ENCODE assay signal across 23 cellular contexts in the genomic region with DNA sequence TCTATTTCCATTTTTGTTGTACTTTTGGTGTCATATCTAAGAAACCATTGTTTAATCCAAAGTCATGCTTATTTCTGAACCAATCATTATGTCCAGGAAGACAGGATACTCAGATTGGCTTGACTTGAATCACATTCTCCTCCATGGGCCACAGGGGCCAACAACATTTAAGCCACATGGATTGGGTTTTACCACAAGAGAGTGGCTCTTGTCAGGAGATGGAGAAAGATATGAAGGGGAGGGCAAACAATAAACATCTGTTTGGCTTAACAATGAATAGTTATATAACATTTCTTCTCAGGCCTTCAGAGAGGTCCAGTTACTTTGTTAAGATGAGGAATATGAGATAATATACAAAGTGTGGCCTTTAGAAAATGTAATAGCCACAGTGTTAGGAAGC. TPM values are rescaled to one million over a fixed set of nuclear protein-coding genes. Genes with fewer than 3 reads are reported as not detected.
DNase-seq lines count a peak whose midpoint lies in the region; ATAC-seq and TF ChIP-seq lines count a peak whose summit lies in the region.
"Had no signal": no experiment of that assay in that cellular context is flagged by ENCODE, and none has a peak within 500 bp of the region (broad histone marks: within the 10 kb centered on the region; RNA-seq: fewer than 3 reads in every experiment).

No MANE protein-coding gene starts in this region.

- POLR2A ChIA-PET in WTC11 (lab: Charles Lee), result no interaction called here

- no peak overlapping the region for H3K4me2 ChIP-seq in GM23338
- H3K4me2 ChIP-seq: A549; BLaER1 treated with 17β-estradiol and CSF1 and Interleukin-3, amounts not matched to agents 10 nM and 100 nM had no signal

- H3K9me3 Mint-ChIP-seq in GM23338 (no peaks in the 10 kb centered on the region), WTC11 (no peaks in the 10 kb centered on the region)
- H3K9me3 Mint-ChIP-seq in stimulated activated naive CD8-positive, alpha-beta T cell treated with anti-CD3 and anti-CD28 coated beads, Interleukin-15, amount 100 ng/mL, for 72 hours, result peaks cover 0 to 7% of the 10 kb centered on the region in 2 donors
- H3K9me3 Mint-ChIP-seq: CD4-positive, alpha-beta T cell; CD8-positive, alpha-beta memory T cell had no signal

- H3K4me1 ChIP-seq in GM23338 (ENCODE audit: insufficient read depth), result peaks cover 14% of the 10 kb centered on the region
- H3K4me1 ChIP-seq: A549; BE2C; BLaER1 treated with 17β-estradiol and CSF1 and Interleukin-3, amounts not matched to agents 10 nM and 100 nM had no signal

- ATAC-seq in GM23338, result no peak
- ATAC-seq in WTC11, result no peak
- ATAC-seq in HG03442 (IDR thresholded peaks at IDR 0.05; ENCODE audit: unreplicated experiment), result no peak
- ATAC-seq in HG03354 (IDR thresholded peaks at IDR 0.05; ENCODE audit: poor library complexity, severe bottlenecking, unreplicated experiment), result no peak
- ATAC-seq in stimulated activated naive CD8-positive, alpha-beta T cell treated with anti-CD3 and anti-CD28 coated beads, Interleukin-15, amount 100 ng/mL, for 72 hours, result no peak
- ATAC-seq: A549 had no signal

- H3K9me2 ChIP-seq in GM23338 (ENCODE audit: insufficient read depth), result no peaks in the 10 kb centered on the region

- no peaks in the 10 kb centered on the region for H3K36me3 ChIP-seq in GM23338 (ENCODE audit: insufficient read depth)
- H3K36me3 ChIP-seq: BE2C; BLaER1 treated with 17β-estradiol and CSF1 and Interleukin-3, amounts not matched to agents 10 nM and 100 nM had no signal

- no peak for TF ChIP-seq CTCF in GM23338 (conservative IDR thresholded peaks at IDR 0.05; ENCODE audit: low read depth in 2 of 2)
- TF ChIP-seq CTCF in WTC11 (IDR thresholded peaks at IDR 0.05), result no peak
- no peak for TF ChIP-seq CTCF in GM13977 (IDR thresholded peaks at IDR 0.05; ENCODE audit: extremely low read depth, insufficient read depth, missing control alignments)

- H3K27me3 ChIP-seq in GM23338 (ENCODE audit: insufficient read depth), result no peaks in the 10 kb centered on the region
- H3K27me3 ChIP-seq: BE2C; BLaER1 treated with 17β-estradiol and CSF1 and Interleukin-3, amounts not matched to agents 10 nM and 100 nM had no signal

- H3K36me3 Mint-ChIP-seq in GM23338 (ENCODE audit: low read depth), result peaks cover 4% of the 10 kb centered on the region; the same call in 2 of the 3 replicates
- 0 out of 2 replicates have a peak, but pooled peaks cover 2% of the 10 kb centered on the region for H3K36me3 Mint-ChIP-seq in WTC11
- H3K36me3 Mint-ChIP-seq: CD14-positive monocyte; CD8-positive, alpha-beta memory T cell had no signal

- in situ Hi-C loops in GM13977 (cut with MboI; ENCODE audit: low pct_unique_long_range_greater_than_20kb, low sequenced_read_pairs, unreplicated experiment), result loop anchor here (10.0 kb wide), 1 partner anchor 132 kb away; the partner anchor contains the start of gene EBLN2

- no peaks in the 10 kb centered on the region for H4K20me1 ChIP-seq in GM23338 (replicated peaks; ENCODE audit: insufficient read depth)
- H4K20me1 ChIP-seq: BLaER1 treated with 17β-estradiol and CSF1 and Interleukin-3, amounts not matched to agents 10 nM and 100 nM had no signal

- DNase-seq in GM23338 (ENCODE audit: low spot score) (no peak), WTC11 (ENCODE audit: low spot score) (no peak), medulla oblongata (ENCODE audit: extremely low spot score) (peak; percentile 23), GM13977 (ENCODE audit: low spot score) (no peak)
- DNase-seq in stimulated activated naive CD8-positive, alpha-beta T cell treated with anti-CD3 and anti-CD28 coated beads, Interleukin-15, amount 100 ng/mL, for 72 hours, result no peak
- DNase-seq: 8988T; ACHN; AML-193; BE2C; Calu3; CD4-positive, alpha-beta T cell; CD8-positive, alpha-beta memory T cell; COR-L47; DMS153; DND-41; GOT3; H7; HCEC 1CT had no signal

- H3K4me1 Mint-ChIP-seq in GM23338, result peaks cover 14% of the 10 kb centered on the region
- peaks cover 11% of the 10 kb centered on the region for H3K4me1 Mint-ChIP-seq in WTC11
- H3K4me1 Mint-ChIP-seq in stimulated activated naive CD8-positive, alpha-beta T cell treated with anti-CD3 and anti-CD28 coated beads, Interleukin-15, amount 100 ng/mL, for 72 hours, result no peaks in the 10 kb centered on the region
- H3K4me1 Mint-ChIP-seq: CD14-positive monocyte; CD8-positive, alpha-beta memory T cell had no signal

- H3K27ac ChIP-seq in GM23338 (ENCODE audit: low read depth), result no peak overlapping the region
- H3K27ac ChIP-seq: A549; BLaER1 treated with 17β-estradiol and CSF1 and Interleukin-3, amounts not matched to agents 10 nM and 100 nM had no signal

- no peak overlapping the region for H3K4me3 ChIP-seq in GM23338
- H3K4me3 ChIP-seq: A549; BLaER1 treated with 17β-estradiol and CSF1 and Interleukin-3, amounts not matched to agents 10 nM and 100 nM had no signal

- CTCF ChIA-PET in WTC11 (lab: Charles Lee), result interaction anchor here (0.7 kb wide), 1 partner anchor 1002 kb away, joined by 3 read pairs; no protein-coding TSS in a partner anchor

- H3K4me3 Mint-ChIP-seq in GM23338, result no peak overlapping the region
- H3K4me3 Mint-ChIP-seq in WTC11, result no peak overlapping the region
- no peak overlapping the region for H3K4me3 Mint-ChIP-seq in stimulated activated naive CD8-positive, alpha-beta T cell treated with anti-CD3 and anti-CD28 coated beads, Interleukin-15, amount 100 ng/mL, for 72 hours
- H3K4me3 Mint-ChIP-seq: CD14-positive monocyte; CD4-positive, alpha-beta T cell; CD8-positive, alpha-beta memory T cell had no signal

- H3K27ac Mint-ChIP-seq in GM23338 (0 out of 2 replicates have a peak overlapping the region, but pooled peaks have one; percentile 36), WTC11 (peak overlapping the region; percentile 45; the same call in 1 of the 2 replicates)
- H3K27ac Mint-ChIP-seq in stimulated activated naive CD8-positive, alpha-beta T cell treated with anti-CD3 and anti-CD28 coated beads, Interleukin-15, amount 100 ng/mL, for 72 hours, result no peak overlapping the region
- H3K27ac Mint-ChIP-seq: CD14-positive monocyte; CD4-positive, alpha-beta T cell; CD8-positive, alpha-beta memory T cell had no signal

- H3F3A ChIP-seq in GM23338 (replicated peaks; ENCODE audit: low read depth), result no peaks in the 10 kb centered on the region

- H3K79me2 ChIP-seq in GM23338 (replicated peaks; ENCODE audit: insufficient read depth), result no peaks in the 10 kb centered on the region

- H3K27me3 Mint-ChIP-seq in GM23338 (ENCODE audit: insufficient read depth, low read depth, poor library complexity), result peaks cover 3% of the 10 kb centered on the region
- no peaks in the 10 kb centered on the region for H3K27me3 Mint-ChIP-seq in WTC11 (ENCODE audit: low read depth)
- no peaks in the 10 kb centered on the region for H3K27me3 Mint-ChIP-seq in stimulated activated naive CD8-positive, alpha-beta T cell treated with anti-CD3 and anti-CD28 coated beads, Interleukin-15, amount 100 ng/mL, for 72 hours
- H3K27me3 Mint-ChIP-seq: CD4-positive, alpha-beta T cell had no signal

- H2AFZ ChIP-seq in GM23338, result no peak overlapping the region

TF ChIP-seq in GM23338, 12 proteins besides CTCF, POLR2A, EP300 and RAD21 (continues in another document):
- TF ChIP-seq EZH2phosphoT487 (IDR thresholded peaks at IDR 0.05; ENCODE audit: unreplicated experiment) (no peak), POLR2AphosphoS5 (IDR thresholded peaks at IDR 0.05; ENCODE audit: low read depth) (no peak), JUNB (IDR thresholded peaks at IDR 0.05; ENCODE audit: unreplicated experiment) (no peak)

TF ChIP-seq in WTC11, 78 proteins besides CTCF, POLR2A, EP300 and RAD21 (continues in another document):
- TF ChIP-seq, protein P1, sequence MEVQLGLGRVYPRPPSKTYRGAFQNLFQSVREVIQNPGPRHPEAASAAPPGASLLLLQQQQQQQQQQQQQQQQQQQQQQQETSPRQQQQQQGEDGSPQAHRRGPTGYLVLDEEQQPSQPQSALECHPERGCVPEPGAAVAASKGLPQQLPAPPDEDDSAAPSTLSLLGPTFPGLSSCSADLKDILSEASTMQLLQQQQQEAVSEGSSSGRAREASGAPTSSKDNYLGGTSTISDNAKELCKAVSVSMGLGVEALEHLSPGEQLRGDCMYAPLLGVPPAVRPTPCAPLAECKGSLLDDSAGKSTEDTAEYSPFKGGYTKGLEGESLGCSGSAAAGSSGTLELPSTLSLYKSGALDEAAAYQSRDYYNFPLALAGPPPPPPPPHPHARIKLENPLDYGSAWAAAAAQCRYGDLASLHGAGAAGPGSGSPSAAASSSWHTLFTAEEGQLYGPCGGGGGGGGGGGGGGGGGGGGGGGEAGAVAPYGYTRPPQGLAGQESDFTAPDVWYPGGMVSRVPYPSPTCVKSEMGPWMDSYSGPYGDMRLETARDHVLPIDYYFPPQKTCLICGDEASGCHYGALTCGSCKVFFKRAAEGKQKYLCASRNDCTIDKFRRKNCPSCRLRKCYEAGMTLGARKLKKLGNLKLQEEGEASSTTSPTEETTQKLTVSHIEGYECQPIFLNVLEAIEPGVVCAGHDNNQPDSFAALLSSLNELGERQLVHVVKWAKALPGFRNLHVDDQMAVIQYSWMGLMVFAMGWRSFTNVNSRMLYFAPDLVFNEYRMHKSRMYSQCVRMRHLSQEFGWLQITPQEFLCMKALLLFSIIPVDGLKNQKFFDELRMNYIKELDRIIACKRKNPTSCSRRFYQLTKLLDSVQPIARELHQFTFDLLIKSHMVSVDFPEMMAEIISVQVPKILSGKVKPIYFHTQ (CRISPR knock-in tag; IDR thresholded peaks at IDR 0.05), result no peak
- no peak for TF ChIP-seq ZNF416 (CRISPR knock-in tag; IDR thresholded peaks at IDR 0.05)
- no peak for TF ChIP-seq MLX (CRISPR knock-in tag; IDR thresholded peaks at IDR 0.05)
- TF ChIP-seq, protein P2, sequence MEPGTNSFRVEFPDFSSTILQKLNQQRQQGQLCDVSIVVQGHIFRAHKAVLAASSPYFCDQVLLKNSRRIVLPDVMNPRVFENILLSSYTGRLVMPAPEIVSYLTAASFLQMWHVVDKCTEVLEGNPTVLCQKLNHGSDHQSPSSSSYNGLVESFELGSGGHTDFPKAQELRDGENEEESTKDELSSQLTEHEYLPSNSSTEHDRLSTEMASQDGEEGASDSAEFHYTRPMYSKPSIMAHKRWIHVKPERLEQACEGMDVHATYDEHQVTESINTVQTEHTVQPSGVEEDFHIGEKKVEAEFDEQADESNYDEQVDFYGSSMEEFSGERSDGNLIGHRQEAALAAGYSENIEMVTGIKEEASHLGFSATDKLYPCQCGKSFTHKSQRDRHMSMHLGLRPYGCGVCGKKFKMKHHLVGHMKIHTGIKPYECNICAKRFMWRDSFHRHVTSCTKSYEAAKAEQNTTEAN (CRISPR knock-in tag; IDR thresholded peaks at IDR 0.05), result no peak
- TF ChIP-seq SMAD4 (CRISPR knock-in tag; IDR thresholded peaks at IDR 0.05), result no peak
- TF ChIP-seq ZNF671 (CRISPR knock-in tag; IDR thresholded peaks at IDR 0.05), result no peak
- no peak for TF ChIP-seq NR2C2 (CRISPR knock-in tag; IDR thresholded peaks at IDR 0.05)

RNA-seq across cellular contexts. Expression of gene GXYLT2, which starts 44.6 kb away (rescaled TPM):
- total RNA-seq in GM23338 (2014; rRNA removed; shearing (Covaris generic)), result 5.1 and 5.8 TPM in 2 replicates
- polyA plus RNA-seq in GM23338 (2016; fragmentation: Nextera tagmentation; extraction: Ambion mirVana), result 2.0 and 3.0 TPM in 2 replicates
- 5.3 to 6.5 TPM (median 6.2 TPM) in 3 replicates for total RNA-seq in WTC11 (2021)
- total RNA-seq: CD8-positive, alpha-beta memory T cell had no signal
- polyA plus RNA-seq: CD8-positive, alpha-beta memory T cell had no signal

Comparison
In these comparisons a context has a peak if more than half of its experiments do, and no peak if none do; other contexts are left out.
1. H3K27ac Mint-ChIP-seq: peak in GM23338 (single experiment) and WTC11 (single experiment); none in stimulated activated naive CD8-positive, alpha-beta T cell treated with anti-CD3 and anti-CD28 coated beads, Interleukin-15, amount 100 ng/mL, for 72 hours (0 of 2).